In the genomic region with DNA sequence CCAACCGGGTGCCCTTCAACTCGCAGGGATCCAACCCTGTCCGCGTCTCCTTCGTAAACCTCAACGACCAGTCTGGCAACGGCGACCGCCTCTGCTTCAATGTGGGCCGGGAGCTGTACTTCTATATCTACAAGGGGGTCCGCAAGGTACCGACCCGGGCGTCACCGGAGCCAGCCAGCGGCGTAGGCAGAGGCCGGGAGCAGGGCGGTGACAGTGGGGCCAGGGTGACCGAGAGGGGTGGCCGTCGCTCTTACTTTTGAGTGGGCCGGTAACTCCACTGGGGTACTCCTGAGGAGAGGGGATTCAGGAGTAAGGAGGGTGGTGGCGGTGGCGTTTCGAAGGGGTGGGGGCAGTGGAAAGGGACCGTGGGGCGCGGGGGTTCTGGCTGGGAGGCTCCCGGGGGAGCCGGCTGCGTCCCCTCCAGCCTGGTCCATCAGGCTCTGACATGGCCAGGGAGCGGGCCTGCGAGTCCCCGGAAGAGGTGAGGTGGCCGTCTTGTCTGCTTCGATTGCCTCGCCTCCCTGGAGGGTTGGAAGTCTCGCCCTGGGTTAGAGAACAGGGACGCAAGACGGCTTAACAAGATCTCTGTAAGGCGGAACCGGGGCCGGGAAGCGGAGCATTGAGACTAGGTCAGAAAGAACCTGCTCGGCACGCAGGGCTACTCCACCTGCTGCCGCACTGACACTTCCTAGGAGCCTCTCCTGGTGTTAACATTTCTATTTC, we compare ENCODE assay signal across 1 cellular context.
TF ChIP-seq lines count a peak whose summit lies in the region.

No MANE protein-coding gene starts in this region.

TF ChIP-seq in HepG2, 621 proteins besides CTCF, POLR2A, EP300 and RAD21 (continues in another document):
- TF ChIP-seq ZSCAN21 (CRISPR knock-in tag; IDR thresholded peaks at IDR 0.05; ENCODE audit: borderline replicate concordance), result no peak
- no peak for TF ChIP-seq ZNF879 (CRISPR knock-in tag; IDR thresholded peaks at IDR 0.05)
- no peak for TF ChIP-seq ZIK1 (CRISPR knock-in tag; IDR thresholded peaks at IDR 0.05; ENCODE audit: borderline replicate concordance, low read depth)
- no peak for TF ChIP-seq ZNF432 (CRISPR knock-in tag; IDR thresholded peaks at IDR 0.05; ENCODE audit: borderline replicate concordance)
- TF ChIP-seq ISL2 (CRISPR knock-in tag; IDR thresholded peaks at IDR 0.05), result 0 out of 2 replicates have a peak, but pooled peaks have one; percentile 11
- no peak for TF ChIP-seq JDP2 (CRISPR knock-in tag; IDR thresholded peaks at IDR 0.05; ENCODE audit: borderline replicate concordance)
- no peak for TF ChIP-seq ZNF781 (CRISPR knock-in tag; IDR thresholded peaks at IDR 0.05; ENCODE audit: borderline replicate concordance, not compliant biosample characterization)
- no peak for TF ChIP-seq ZFYVE20 (CRISPR knock-in tag; IDR thresholded peaks at IDR 0.05; ENCODE audit: borderline replicate concordance, low read depth)
- no peak for TF ChIP-seq TOE1 (CRISPR knock-in tag; IDR thresholded peaks at IDR 0.05)
- no peak for TF ChIP-seq ZNF264 (CRISPR knock-in tag; IDR thresholded peaks at IDR 0.05)
- no peak for TF ChIP-seq HOXA9 (CRISPR knock-in tag; IDR thresholded peaks at IDR 0.05; ENCODE audit: borderline replicate concordance)
- TF ChIP-seq, protein P1, sequence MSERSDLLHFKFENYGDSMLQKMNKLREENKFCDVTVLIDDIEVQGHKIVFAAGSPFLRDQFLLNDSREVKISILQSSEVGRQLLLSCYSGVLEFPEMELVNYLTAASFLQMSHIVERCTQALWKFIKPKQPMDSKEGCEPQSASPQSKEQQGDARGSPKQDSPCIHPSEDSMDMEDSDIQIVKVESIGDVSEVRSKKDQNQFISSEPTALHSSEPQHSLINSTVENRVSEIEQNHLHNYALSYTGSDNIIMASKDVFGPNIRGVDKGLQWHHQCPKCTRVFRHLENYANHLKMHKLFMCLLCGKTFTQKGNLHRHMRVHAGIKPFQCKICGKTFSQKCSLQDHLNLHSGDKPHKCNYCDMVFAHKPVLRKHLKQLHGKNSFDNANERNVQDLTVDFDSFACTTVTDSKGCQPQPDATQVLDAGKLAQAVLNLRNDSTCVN (CRISPR knock-in tag; IDR thresholded peaks at IDR 0.05; ENCODE audit: borderline replicate concordance), result no peak
- no peak for TF ChIP-seq ZNF251 (CRISPR knock-in tag; IDR thresholded peaks at IDR 0.05)
- TF ChIP-seq, protein P2, sequence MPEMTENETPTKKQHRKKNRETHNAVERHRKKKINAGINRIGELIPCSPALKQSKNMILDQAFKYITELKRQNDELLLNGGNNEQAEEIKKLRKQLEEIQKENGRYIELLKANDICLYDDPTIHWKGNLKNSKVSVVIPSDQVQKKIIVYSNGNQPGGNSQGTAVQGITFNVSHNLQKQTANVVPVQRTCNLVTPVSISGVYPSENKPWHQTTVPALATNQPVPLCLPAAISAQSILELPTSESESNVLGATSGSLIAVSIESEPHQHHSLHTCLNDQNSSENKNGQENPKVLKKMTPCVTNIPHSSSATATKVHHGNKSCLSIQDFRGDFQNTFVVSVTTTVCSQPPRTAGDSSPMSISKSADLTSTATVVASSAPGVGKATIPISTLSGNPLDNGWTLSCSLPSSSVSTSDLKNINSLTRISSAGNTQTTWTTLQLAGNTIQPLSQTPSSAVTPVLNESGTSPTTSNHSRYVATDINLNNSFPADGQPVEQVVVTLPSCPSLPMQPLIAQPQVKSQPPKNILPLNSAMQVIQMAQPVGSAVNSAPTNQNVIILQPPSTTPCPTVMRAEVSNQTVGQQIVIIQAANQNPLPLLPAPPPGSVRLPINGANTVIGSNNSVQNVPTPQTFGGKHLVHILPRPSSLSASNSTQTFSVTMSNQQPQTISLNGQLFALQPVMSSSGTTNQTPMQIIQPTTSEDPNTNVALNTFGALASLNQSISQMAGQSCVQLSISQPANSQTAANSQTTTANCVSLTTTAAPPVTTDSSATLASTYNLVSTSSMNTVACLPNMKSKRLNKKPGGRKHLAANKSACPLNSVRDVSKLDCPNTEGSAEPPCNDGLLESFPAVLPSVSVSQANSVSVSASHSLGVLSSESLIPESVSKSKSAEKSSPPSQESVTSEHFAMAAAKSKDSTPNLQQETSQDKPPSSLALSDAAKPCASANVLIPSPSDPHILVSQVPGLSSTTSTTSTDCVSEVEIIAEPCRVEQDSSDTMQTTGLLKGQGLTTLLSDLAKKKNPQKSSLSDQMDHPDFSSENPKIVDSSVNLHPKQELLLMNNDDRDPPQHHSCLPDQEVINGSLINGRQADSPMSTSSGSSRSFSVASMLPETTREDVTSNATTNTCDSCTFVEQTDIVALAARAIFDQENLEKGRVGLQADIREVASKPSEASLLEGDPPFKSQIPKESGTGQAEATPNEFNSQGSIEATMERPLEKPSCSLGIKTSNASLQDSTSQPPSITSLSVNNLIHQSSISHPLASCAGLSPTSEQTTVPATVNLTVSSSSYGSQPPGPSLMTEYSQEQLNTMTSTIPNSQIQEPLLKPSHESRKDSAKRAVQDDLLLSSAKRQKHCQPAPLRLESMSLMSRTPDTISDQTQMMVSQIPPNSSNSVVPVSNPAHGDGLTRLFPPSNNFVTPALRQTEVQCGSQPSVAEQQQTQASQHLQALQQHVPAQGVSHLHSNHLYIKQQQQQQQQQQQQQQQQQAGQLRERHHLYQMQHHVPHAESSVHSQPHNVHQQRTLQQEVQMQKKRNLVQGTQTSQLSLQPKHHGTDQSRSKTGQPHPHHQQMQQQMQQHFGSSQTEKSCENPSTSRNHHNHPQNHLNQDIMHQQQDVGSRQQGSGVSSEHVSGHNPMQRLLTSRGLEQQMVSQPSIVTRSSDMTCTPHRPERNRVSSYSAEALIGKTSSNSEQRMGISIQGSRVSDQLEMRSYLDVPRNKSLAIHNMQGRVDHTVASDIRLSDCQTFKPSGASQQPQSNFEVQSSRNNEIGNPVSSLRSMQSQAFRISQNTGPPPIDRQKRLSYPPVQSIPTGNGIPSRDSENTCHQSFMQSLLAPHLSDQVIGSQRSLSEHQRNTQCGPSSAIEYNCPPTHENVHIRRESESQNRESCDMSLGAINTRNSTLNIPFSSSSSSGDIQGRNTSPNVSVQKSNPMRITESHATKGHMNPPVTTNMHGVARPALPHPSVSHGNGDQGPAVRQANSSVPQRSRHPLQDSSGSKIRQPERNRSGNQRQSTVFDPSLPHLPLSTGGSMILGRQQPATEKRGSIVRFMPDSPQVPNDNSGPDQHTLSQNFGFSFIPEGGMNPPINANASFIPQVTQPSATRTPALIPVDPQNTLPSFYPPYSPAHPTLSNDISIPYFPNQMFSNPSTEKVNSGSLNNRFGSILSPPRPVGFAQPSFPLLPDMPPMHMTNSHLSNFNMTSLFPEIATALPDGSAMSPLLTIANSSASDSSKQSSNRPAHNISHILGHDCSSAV (CRISPR knock-in tag; IDR thresholded peaks at IDR 0.05; ENCODE audit: borderline replicate concordance), result no peak
- no peak for TF ChIP-seq ZNF670 (CRISPR knock-in tag; IDR thresholded peaks at IDR 0.05; ENCODE audit: borderline replicate concordance)
- TF ChIP-seq, protein P3, sequence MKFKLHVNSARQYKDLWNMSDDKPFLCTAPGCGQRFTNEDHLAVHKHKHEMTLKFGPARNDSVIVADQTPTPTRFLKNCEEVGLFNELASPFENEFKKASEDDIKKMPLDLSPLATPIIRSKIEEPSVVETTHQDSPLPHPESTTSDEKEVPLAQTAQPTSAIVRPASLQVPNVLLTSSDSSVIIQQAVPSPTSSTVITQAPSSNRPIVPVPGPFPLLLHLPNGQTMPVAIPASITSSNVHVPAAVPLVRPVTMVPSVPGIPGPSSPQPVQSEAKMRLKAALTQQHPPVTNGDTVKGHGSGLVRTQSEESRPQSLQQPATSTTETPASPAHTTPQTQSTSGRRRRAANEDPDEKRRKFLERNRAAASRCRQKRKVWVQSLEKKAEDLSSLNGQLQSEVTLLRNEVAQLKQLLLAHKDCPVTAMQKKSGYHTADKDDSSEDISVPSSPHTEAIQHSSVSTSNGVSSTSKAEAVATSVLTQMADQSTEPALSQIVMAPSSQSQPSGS (CRISPR knock-in tag; IDR thresholded peaks at IDR 0.05), result no peak
- TF ChIP-seq ZNF619 (CRISPR knock-in tag; IDR thresholded peaks at IDR 0.05), result no peak
- TF ChIP-seq ZNF83 (CRISPR knock-in tag; IDR thresholded peaks at IDR 0.05; ENCODE audit: borderline replicate concordance), result no peak
- TF ChIP-seq ZNF644 (CRISPR knock-in tag; IDR thresholded peaks at IDR 0.05; ENCODE audit: low read depth), result no peak
- no peak for TF ChIP-seq NFE2 (CRISPR knock-in tag; IDR thresholded peaks at IDR 0.05)
- TF ChIP-seq, protein P4, sequence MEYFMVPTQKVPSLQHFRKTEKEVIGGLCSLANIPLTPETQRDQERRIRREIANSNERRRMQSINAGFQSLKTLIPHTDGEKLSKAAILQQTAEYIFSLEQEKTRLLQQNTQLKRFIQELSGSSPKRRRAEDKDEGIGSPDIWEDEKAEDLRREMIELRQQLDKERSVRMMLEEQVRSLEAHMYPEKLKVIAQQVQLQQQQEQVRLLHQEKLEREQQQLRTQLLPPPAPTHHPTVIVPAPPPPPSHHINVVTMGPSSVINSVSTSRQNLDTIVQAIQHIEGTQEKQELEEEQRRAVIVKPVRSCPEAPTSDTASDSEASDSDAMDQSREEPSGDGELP (IDR thresholded peaks at IDR 0.05; ENCODE audit: borderline replicate concordance, low read depth), result no peak
- no peak for TF ChIP-seq ZNF136 (CRISPR knock-in tag; IDR thresholded peaks at IDR 0.05; ENCODE audit: low read depth)
- no peak for TF ChIP-seq RBAK (CRISPR knock-in tag; IDR thresholded peaks at IDR 0.05)
- no peak for TF ChIP-seq ZNF788 (CRISPR knock-in tag; IDR thresholded peaks at IDR 0.05; ENCODE audit: borderline replicate concordance)
- peak; percentile 85 for TF ChIP-seq KDM5A (IDR thresholded peaks at IDR 0.05; ENCODE audit: borderline replicate concordance, low read length)
- no peak for TF ChIP-seq ZSCAN22 (CRISPR knock-in tag; IDR thresholded peaks at IDR 0.05)
- no peak for TF ChIP-seq HMGA1 (CRISPR knock-in tag; conservative IDR thresholded peaks at IDR 0.05)
- no peak for TF ChIP-seq ZNF775 (CRISPR knock-in tag; IDR thresholded peaks at IDR 0.05; ENCODE audit: borderline replicate concordance)
- TF ChIP-seq ELF1 (CRISPR knock-in tag; IDR thresholded peaks at IDR 0.05), result no peak
- TF ChIP-seq, protein P5, sequence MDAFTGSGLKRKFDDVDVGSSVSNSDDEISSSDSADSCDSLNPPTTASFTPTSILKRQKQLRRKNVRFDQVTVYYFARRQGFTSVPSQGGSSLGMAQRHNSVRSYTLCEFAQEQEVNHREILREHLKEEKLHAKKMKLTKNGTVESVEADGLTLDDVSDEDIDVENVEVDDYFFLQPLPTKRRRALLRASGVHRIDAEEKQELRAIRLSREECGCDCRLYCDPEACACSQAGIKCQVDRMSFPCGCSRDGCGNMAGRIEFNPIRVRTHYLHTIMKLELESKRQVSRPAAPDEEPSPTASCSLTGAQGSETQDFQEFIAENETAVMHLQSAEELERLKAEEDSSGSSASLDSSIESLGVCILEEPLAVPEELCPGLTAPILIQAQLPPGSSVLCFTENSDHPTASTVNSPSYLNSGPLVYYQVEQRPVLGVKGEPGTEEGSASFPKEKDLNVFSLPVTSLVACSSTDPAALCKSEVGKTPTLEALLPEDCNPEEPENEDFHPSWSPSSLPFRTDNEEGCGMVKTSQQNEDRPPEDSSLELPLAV (CRISPR knock-in tag; conservative IDR thresholded peaks at IDR 0.05; ENCODE audit: low read depth), result no peak
- no peak for TF ChIP-seq SOX5 (CRISPR knock-in tag; IDR thresholded peaks at IDR 0.05; ENCODE audit: borderline replicate concordance)
- TF ChIP-seq, protein P6, sequence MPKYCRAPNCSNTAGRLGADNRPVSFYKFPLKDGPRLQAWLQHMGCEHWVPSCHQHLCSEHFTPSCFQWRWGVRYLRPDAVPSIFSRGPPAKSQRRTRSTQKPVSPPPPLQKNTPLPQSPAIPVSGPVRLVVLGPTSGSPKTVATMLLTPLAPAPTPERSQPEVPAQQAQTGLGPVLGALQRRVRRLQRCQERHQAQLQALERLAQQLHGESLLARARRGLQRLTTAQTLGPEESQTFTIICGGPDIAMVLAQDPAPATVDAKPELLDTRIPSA (CRISPR knock-in tag; IDR thresholded peaks at IDR 0.05; ENCODE audit: borderline replicate concordance), result no peak
- TF ChIP-seq, protein P7, sequence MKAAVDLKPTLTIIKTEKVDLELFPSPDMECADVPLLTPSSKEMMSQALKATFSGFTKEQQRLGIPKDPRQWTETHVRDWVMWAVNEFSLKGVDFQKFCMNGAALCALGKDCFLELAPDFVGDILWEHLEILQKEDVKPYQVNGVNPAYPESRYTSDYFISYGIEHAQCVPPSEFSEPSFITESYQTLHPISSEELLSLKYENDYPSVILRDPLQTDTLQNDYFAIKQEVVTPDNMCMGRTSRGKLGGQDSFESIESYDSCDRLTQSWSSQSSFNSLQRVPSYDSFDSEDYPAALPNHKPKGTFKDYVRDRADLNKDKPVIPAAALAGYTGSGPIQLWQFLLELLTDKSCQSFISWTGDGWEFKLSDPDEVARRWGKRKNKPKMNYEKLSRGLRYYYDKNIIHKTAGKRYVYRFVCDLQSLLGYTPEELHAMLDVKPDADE (CRISPR knock-in tag; IDR thresholded peaks at IDR 0.05), result no peak; the same call in 1 of the 2 replicates
- 0 out of 2 replicates have a peak, but pooled peaks have one; percentile 3 for TF ChIP-seq KDM2A (CRISPR knock-in tag; IDR thresholded peaks at IDR 0.05; ENCODE audit: borderline replicate concordance, low read depth)
- TF ChIP-seq ZNF44 (CRISPR knock-in tag; IDR thresholded peaks at IDR 0.05), result no peak
- TF ChIP-seq BRD4 (CRISPR knock-in tag; IDR thresholded peaks at IDR 0.05), result 0 out of 2 replicates have a peak, but pooled peaks have one; percentile 61
- no peak for TF ChIP-seq ZNF121 (CRISPR knock-in tag; IDR thresholded peaks at IDR 0.05)
- peak; percentile 79; the same call in 1 of the 2 replicates for TF ChIP-seq ZNF790 (CRISPR knock-in tag; IDR thresholded peaks at IDR 0.05; ENCODE audit: borderline replicate concordance)
- TF ChIP-seq ZNF333 (CRISPR knock-in tag; IDR thresholded peaks at IDR 0.05; ENCODE audit: borderline replicate concordance), result 0 out of 2 replicates have a peak, but pooled peaks have one; percentile 47
- no peak for TF ChIP-seq JUN (CRISPR knock-in tag; IDR thresholded peaks at IDR 0.05)
- TF ChIP-seq, protein P8, sequence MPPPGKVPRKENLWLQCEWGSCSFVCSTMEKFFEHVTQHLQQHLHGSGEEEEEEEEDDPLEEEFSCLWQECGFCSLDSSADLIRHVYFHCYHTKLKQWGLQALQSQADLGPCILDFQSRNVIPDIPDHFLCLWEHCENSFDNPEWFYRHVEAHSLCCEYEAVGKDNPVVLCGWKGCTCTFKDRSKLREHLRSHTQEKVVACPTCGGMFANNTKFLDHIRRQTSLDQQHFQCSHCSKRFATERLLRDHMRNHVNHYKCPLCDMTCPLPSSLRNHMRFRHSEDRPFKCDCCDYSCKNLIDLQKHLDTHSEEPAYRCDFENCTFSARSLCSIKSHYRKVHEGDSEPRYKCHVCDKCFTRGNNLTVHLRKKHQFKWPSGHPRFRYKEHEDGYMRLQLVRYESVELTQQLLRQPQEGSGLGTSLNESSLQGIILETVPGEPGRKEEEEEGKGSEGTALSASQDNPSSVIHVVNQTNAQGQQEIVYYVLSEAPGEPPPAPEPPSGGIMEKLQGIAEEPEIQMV (CRISPR knock-in tag; IDR thresholded peaks at IDR 0.05; ENCODE audit: low read depth), result no peak
- TF ChIP-seq SNRNP70 (IDR thresholded peaks at IDR 0.05; ENCODE audit: low read depth, low read length), result no peak
- TF ChIP-seq FOXM1 (CRISPR knock-in tag; IDR thresholded peaks at IDR 0.05), result no peak
- TF ChIP-seq, protein P9, sequence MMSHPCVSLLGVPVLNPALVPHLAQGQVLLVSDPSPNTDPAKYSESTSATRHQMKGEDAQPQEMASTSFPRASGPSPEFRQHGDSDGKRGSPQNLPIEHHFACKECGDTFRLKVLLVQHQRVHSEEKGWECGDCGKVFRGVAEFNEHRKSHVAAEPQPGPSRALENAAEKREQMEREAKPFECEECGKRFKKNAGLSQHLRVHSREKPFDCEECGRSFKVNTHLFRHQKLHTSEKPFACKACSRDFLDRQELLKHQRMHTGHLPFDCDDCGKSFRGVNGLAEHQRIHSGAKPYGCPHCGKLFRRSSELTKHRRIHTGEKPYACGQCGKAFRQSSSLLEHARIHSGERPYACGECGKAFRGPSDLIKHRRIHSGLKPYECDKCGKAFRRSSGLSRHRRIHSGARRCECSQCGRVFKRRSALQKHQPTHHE (CRISPR knock-in tag; IDR thresholded peaks at IDR 0.05; ENCODE audit: borderline replicate concordance), result 0 out of 2 replicates have a peak, but pooled peaks have one; percentile 28
